Comparison of ENCODE assay signal across 1 cellular context in the genomic region with DNA sequence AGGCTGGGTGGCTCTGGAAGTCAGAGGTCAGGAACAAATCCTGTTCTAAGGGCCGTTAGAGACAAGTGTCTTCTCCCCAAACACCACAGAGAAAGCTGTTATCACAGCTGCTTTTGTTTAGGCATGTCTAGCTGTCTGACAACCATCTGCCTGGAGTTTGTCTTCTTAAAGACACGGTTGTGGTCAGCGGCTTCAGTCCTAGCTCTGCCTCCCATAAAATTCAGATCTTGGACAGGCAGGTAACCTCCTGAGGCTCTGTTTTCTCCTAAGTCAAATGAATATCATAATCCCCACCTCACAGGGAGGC.
TF ChIP-seq lines count a peak whose summit lies in the region.

No MANE protein-coding gene starts in this region.

TF ChIP-seq in H1, 55 proteins besides CTCF, POLR2A, EP300 and RAD21:
- TF ChIP-seq RFX5 (IDR thresholded peaks at IDR 0.05; ENCODE audit: borderline replicate concordance, low read depth, low read length) = no peak
- TF ChIP-seq ZNF274 (IDR thresholded peaks at IDR 0.05; ENCODE audit: borderline replicate concordance, extremely low read depth, low read length) = no peak
- no peak for TF ChIP-seq ASH2L (IDR thresholded peaks at IDR 0.05; ENCODE audit: low read length)
- no peak for TF ChIP-seq HDAC6 (IDR thresholded peaks at IDR 0.05; ENCODE audit: low read depth, low read length)
- TF ChIP-seq SIX5 (IDR thresholded peaks at IDR 0.05; ENCODE audit: low read depth, low read length) = no peak
- TF ChIP-seq KDM1A (IDR thresholded peaks at IDR 0.05; ENCODE audit: borderline replicate concordance, low read length) = no peak
- no peak for TF ChIP-seq FOSL1 (IDR thresholded peaks at IDR 0.05; ENCODE audit: insufficient read depth, low read depth, low read length)
- TF ChIP-seq KDM5A (IDR thresholded peaks at IDR 0.05; ENCODE audit: low read length) = no peak
- TF ChIP-seq GTF2F1 (IDR thresholded peaks at IDR 0.05; ENCODE audit: borderline replicate concordance, low read depth, low read length) = no peak
- no peak for TF ChIP-seq NANOG (IDR thresholded peaks at IDR 0.05; ENCODE audit: insufficient read depth, low read depth, low read length, poor library complexity, severe bottlenecking)
- no peak for TF ChIP-seq EZH2 (IDR thresholded peaks at IDR 0.05; ENCODE audit: low read depth, low read length, severe bottlenecking)
- no peak for TF ChIP-seq SRF (IDR thresholded peaks at IDR 0.05; ENCODE audit: low read depth, low read length)
- no peak for TF ChIP-seq CTBP2 (IDR thresholded peaks at IDR 0.05; ENCODE audit: borderline replicate concordance, insufficient read depth, insufficient read length, low read length)
- TF ChIP-seq, protein P1, sequence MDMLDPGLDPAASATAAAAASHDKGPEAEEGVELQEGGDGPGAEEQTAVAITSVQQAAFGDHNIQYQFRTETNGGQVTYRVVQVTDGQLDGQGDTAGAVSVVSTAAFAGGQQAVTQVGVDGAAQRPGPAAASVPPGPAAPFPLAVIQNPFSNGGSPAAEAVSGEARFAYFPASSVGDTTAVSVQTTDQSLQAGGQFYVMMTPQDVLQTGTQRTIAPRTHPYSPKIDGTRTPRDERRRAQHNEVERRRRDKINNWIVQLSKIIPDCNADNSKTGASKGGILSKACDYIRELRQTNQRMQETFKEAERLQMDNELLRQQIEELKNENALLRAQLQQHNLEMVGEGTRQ (IDR thresholded peaks at IDR 0.05; ENCODE audit: low read length) = no peak
- no peak for TF ChIP-seq MAFK (IDR thresholded peaks at IDR 0.05; ENCODE audit: low read depth, low read length)
- no peak for TF ChIP-seq CHD2 (IDR thresholded peaks at IDR 0.05; ENCODE audit: low read length)
- no peak for TF ChIP-seq SP2 (IDR thresholded peaks at IDR 0.05; ENCODE audit: low read length)
- no peak for TF ChIP-seq RXRA (IDR thresholded peaks at IDR 0.05; ENCODE audit: insufficient read depth, low read depth, low read length)
- no peak for TF ChIP-seq NRF1 (IDR thresholded peaks at IDR 0.05; ENCODE audit: low read depth, low read length)
- no peak for TF ChIP-seq SIRT6 (IDR thresholded peaks at IDR 0.05; ENCODE audit: low read length)
